18 cellular contexts compared by ENCODE assay signal in the genomic region with DNA sequence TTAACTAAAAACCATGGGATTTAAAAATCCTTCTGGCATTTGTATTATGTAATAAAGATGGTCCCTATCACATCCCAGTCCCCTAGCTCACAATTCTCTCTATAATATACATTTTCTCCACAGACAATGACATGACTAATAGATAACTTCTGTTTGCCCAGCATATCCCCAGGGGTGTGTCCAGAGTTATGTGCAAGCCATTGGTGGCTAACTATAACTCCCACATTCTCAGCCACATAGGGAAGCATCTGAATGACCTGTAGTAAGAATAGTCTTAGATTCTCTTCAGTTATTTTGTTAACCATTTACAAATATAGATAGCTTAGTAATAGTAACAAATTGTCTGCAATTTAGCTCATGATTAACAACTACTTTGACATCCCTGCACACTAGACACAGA.
"Had no signal": no experiment of that assay in that cellular context is flagged by ENCODE, and none has a peak within 500 bp of the region (broad histone marks: within the 10 kb centered on the region; RNA-seq: fewer than 3 reads in every experiment).

No MANE protein-coding gene starts in this region.

- H3K4me1 ChIP-seq: adrenal gland, spleen had no signal

- ATAC-seq: left cardiac atrium; mucosa of descending colon; natural killer cell treated with Interleukin-12 subunit alpha and Interleukin-12 subunit beta and Interleukin-15 and Interleukin-18, amount 100 ng/mL, for 72 hours; right cardiac atrium had no signal

- H3K27ac ChIP-seq: adrenal gland, spleen, upper lobe of left lung had no signal

- H3K4me3 ChIP-seq: adrenal gland, mucosa of descending colon, spleen, upper lobe of left lung had no signal

- H3K9me3 ChIP-seq: adrenal gland, mucosa of descending colon, spleen, upper lobe of left lung had no signal

- DNase-seq: activated CD4-positive, alpha-beta T cell treated with anti-CD3 and anti-CD28 coated beads, Interleukin-2, amount 50 U/mL, for 4 hours; activated CD4-positive, CD25-positive, alpha-beta regulatory T cell treated with anti-CD3 and anti-CD28 coated beads, Interleukin-2, amount 50 U/mL, for 72 hours; activated naive CD4-positive, alpha-beta T cell treated with anti-CD3 and anti-CD28 coated beads, Interleukin-2, amount 50 U/mL, for 16 hours; activated T-cell treated with anti-CD3 and anti-CD28 coated beads, Interleukin-2, amount 50 U/mL, for 1 hour; adrenal gland; central memory CD4-positive, alpha-beta T cell; cortex of kidney; effector memory CD4-positive, alpha-beta T cell; hippocampal formation; left cardiac atrium; mucosa of descending colon; nucleus accumbens; right cardiac atrium; spleen; stimulated activated naive CD4-positive, alpha-beta T cell; substantia nigra; upper lobe of left lung had no signal

- H3K27me3 ChIP-seq: adrenal gland, upper lobe of left lung had no signal

- H3K36me3 ChIP-seq: adrenal gland, spleen, upper lobe of left lung had no signal
